36 cellular contexts compared by ENCODE assay signal in the genomic region with DNA sequence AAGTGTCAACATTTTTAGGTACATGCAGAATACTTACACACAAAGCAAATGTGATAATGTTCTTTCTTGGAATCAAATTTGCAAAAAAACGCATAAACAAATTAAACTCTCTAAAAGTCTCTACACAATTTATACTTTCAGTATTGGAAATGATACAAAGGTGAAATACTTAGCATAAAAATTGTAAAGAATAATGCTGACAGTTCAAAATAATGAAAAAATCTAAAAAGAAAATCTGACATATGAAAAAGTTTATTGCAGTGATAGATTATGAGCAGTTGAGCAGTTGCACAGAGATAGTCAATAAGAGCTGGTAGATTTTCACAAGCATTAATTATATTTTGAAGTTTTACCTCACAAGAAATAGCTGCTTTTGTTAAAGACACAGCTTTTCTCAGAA.
"Had no signal": no experiment of that assay in that cellular context is flagged by ENCODE, and none has a peak within 500 bp of the region (broad histone marks: within the 10 kb centered on the region; RNA-seq: fewer than 3 reads in every experiment).

No MANE protein-coding gene starts in this region.

- H3K36me3 ChIP-seq: MG63 had no signal

- DNase-seq: Kasumi-1, MG63, MM.1S, MV-4-11, NCI-H1048, NCI-H1092, NCI-H1092 treated with DMSO at 0.1 percent for 48 hours, NCI-H1105, NCI-H1105 treated with DMSO at 0.1 percent for 48 hours, NCI-H1417, NCI-H1417 treated with DMSO at 0.1 percent for 48 hours, NCI-H1436, NCI-H1436 treated with DMSO at 0.1 percent for 48 hours, NCI-H146, NCI-H1694, NCI-H1694 treated with DMSO at 0.1 percent for 48 hours, NCI-H187, NCI-H187 treated with DMSO at 0.1 percent for 48 hours, NCI-H1930, NCI-H2029, NCI-H2029 treated with DMSO at 0.1 percent for 48 hours, NCI-H2081, NCI-H2081 treated with DMSO at 0.1 percent for 48 hours, NCI-H2107, NCI-H2171, NCI-H2171 treated with DMSO at 0.1 percent for 48 hours, NCI-H2227 treated with DMSO at 0.1 percent for 48 hours, NCI-H226, NCI-H345, NCI-H446, NCI-H446 treated with DMSO at 0.1 percent for 48 hours, NCI-H510A, NCI-H510A treated with DMSO at 0.1 percent for 48 hours, NCI-H524, NCI-H524 treated with DMSO at 0.1 percent for 48 hours, NCI-H526 had no signal

- H3K27me3 ChIP-seq: MG63 had no signal

- H3K4me3 ChIP-seq: MG63 had no signal
